9 cellular contexts compared by ENCODE assay signal in genomic region chr12:121239335-121239678, GRCh38. TPM values are rescaled to one million over a fixed set of nuclear protein-coding genes. Genes with fewer than 3 reads are reported as not detected.
DNase-seq lines count a peak whose midpoint lies in the region; ATAC-seq lines count a peak whose summit lies in the region.
"Had no signal": no experiment of that assay in that cellular context is flagged by ENCODE, and none has a peak within 500 bp of the region (broad histone marks: within the 10 kb centered on the region; RNA-seq: fewer than 3 reads in every experiment).

No MANE protein-coding gene starts in this region.

- H3K9me3 ChIP-seq in iPS-18a (ENCODE audit: control insufficient read depth, low read depth, low read length) (no peaks in the 10 kb centered on the region), stomach smooth muscle (ENCODE audit: control insufficient read depth in 2 of 2, low read length in 2 of 2) (no peaks in the 10 kb centered on the region)

- no peak overlapping the region for H3K4me3 Mint-ChIP-seq in activated CD4-positive, alpha-beta T cell treated with anti-CD3 and anti-CD28 coated beads for 36 hours

- peaks cover 31% of the 10 kb centered on the region for H3K36me3 Mint-ChIP-seq in activated CD4-positive, alpha-beta T cell treated with anti-CD3 and anti-CD28 coated beads for 36 hours (ENCODE audit: low read depth)

- POLR2A ChIA-PET in activated CD4-positive, alpha-beta T cell treated with anti-CD3 and anti-CD28 coated beads for 36 hours (lab: Charles Lee), result interaction anchor here (0.6 kb wide), 1 partner anchor 988 kb away, joined by 3 read pairs; no protein-coding TSS in a partner anchor

- DNase-seq in activated CD4-positive, alpha-beta T cell treated with anti-CD3 and anti-CD28 coated beads for 36 hours, result no peak
- no peak for DNase-seq in activated CD4-positive, alpha-beta T cell treated with anti-CD3 and anti-CD28 coated beads, Interleukin-2, amount 50 U/mL, for 4 hours
- peak; percentile 22 for DNase-seq in SIG-M5 (lab: John Stamatoyannopoulos, UW)
- DNase-seq in activated effector memory CD4-positive, alpha-beta T cell treated with anti-CD3 and anti-CD28 coated beads, Interleukin-2, amount 50 U/mL, for 16 hours, result no peak
- DNase-seq: effector CD8-positive, alpha-beta T cell had no signal

- peak overlapping the region; percentile 32 for H3K9ac ChIP-seq in iPS-18a (ENCODE audit: low read length)
- H3K9ac ChIP-seq in stomach smooth muscle (ENCODE audit: low read length in 2 of 2), result no peak overlapping the region

- intact Hi-C loops in activated CD4-positive, alpha-beta T cell treated with anti-CD3 and anti-CD28 coated beads for 36 hours (cut with DNase I, micrococcal nuclease), result no loop called here

- H3K27ac Mint-ChIP-seq in activated CD4-positive, alpha-beta T cell treated with anti-CD3 and anti-CD28 coated beads for 36 hours, result peak overlapping the region; percentile 67

- H3K4me1 ChIP-seq in iPS-18a (ENCODE audit: control insufficient read depth, low read depth, low read length), result peaks cover 14% of the 10 kb centered on the region
- peaks cover 48% of the 10 kb centered on the region for H3K4me1 ChIP-seq in stomach smooth muscle (ENCODE audit: control insufficient read depth, insufficient read depth, low read length)

- ATAC-seq in activated CD4-positive, alpha-beta T cell treated with anti-CD3 and anti-CD28 coated beads for 36 hours, result no peak
- ATAC-seq in HG03108 (IDR thresholded peaks at IDR 0.05; ENCODE audit: unreplicated experiment) (no peak), HG02642 (IDR thresholded peaks at IDR 0.05; ENCODE audit: poor library complexity, unreplicated experiment) (no peak)

- H3K27me3 Mint-ChIP-seq in activated CD4-positive, alpha-beta T cell treated with anti-CD3 and anti-CD28 coated beads for 36 hours, result no peaks in the 10 kb centered on the region

- H3K9me3 Mint-ChIP-seq in activated CD4-positive, alpha-beta T cell treated with anti-CD3 and anti-CD28 coated beads for 36 hours (ENCODE audit: low read depth), result no peaks in the 10 kb centered on the region

- peaks cover 38% of the 10 kb centered on the region for H3K4me1 Mint-ChIP-seq in activated CD4-positive, alpha-beta T cell treated with anti-CD3 and anti-CD28 coated beads for 36 hours

- no peak overlapping the region for H3K4me3 ChIP-seq in iPS-18a (ENCODE audit: low read length)
- H3K4me3 ChIP-seq in stomach smooth muscle (ENCODE audit: low read length in 2 of 2), result peak overlapping the region in 1 of 2 donors; percentile 0

- CTCF ChIA-PET in activated CD4-positive, alpha-beta T cell treated with anti-CD3 and anti-CD28 coated beads for 36 hours (lab: Charles Lee), result interaction anchor here (1.0 to 3.8 kb wide), 4 partner anchors 9 to 180 kb away, joined by 3 to 32 read pairs (median 6); no protein-coding TSS in a partner anchor

- H3K36me3 ChIP-seq in iPS-18a (ENCODE audit: control insufficient read depth, low read depth, low read length) (peaks cover 9% of the 10 kb centered on the region), stomach smooth muscle (ENCODE audit: control insufficient read depth in 2 of 2, insufficient read depth in 2 of 2, low read length in 2 of 2) (peaks cover 0 to 4% of the 10 kb centered on the region in 2 donors)

- H3K27me3 ChIP-seq in iPS-18a (ENCODE audit: control insufficient read depth, insufficient read depth, low read length), result no peaks in the 10 kb centered on the region
- no peaks in the 10 kb centered on the region for H3K27me3 ChIP-seq in stomach smooth muscle (ENCODE audit: control insufficient read depth in 1 of 2, insufficient read depth in 2 of 2, low read length in 2 of 2)

- no peak overlapping the region for H3K27ac ChIP-seq in iPS-18a (ENCODE audit: low read length)
- peak overlapping the region; percentile 90 for H3K27ac ChIP-seq in stomach smooth muscle (ENCODE audit: low read length)

RNA-seq across cellular contexts. Expression of gene P2RX4, which starts 29.4 kb away (rescaled TPM):
- 10 to 100 TPM; 21.2 to 21.6 TPM for total RNA-seq in activated CD4-positive, alpha-beta T cell treated with anti-CD3 and anti-CD28 coated beads for 36 hours

RNA-seq across cellular contexts. Expression of gene CAMKK2, which starts 57.2 kb away (rescaled TPM):
- total RNA-seq in activated CD4-positive, alpha-beta T cell treated with anti-CD3 and anti-CD28 coated beads for 36 hours, result 10 to 100 TPM; 24.2 to 30.3 TPM
